In genomic region chr3:104642827-104643226, GRCh38 we compare ENCODE assay signal across 18 cellular contexts.
"Had no signal": no experiment of that assay in that cellular context is flagged by ENCODE, and none has a peak within 500 bp of the region (broad histone marks: within the 10 kb centered on the region; RNA-seq: fewer than 3 reads in every experiment).

No MANE protein-coding gene starts in this region.

- H3K4me3 ChIP-seq: cardiac muscle cell, dorsolateral prefrontal cortex, hepatocyte, lung, right atrium auricular region, tibial nerve, uterus had no signal

- DNase-seq: activated B cell treated with CpG ODN at 0.5 μM for 24 hours; activated CD4-positive, alpha-beta memory T cell treated with anti-CD3 and anti-CD28 coated beads for 36 hours; activated CD4-positive, alpha-beta T cell treated with anti-CD3 and anti-CD28 coated beads for 4 hours; activated gamma-delta T cell treated with Interleukin-2 at 50 U/mL for 16 hours; activated T-cell treated with anti-CD3 and anti-CD28 coated beads for 4 hours; dorsolateral prefrontal cortex; foreskin fibroblast; left colon; occipital lobe; stimulated activated naive CD8-positive, alpha-beta T cell treated with anti-CD3 and anti-CD28 coated beads, Interleukin-15, Interleukin-2, amounts not matched to agents 100 U/mL and 50 U/mL, for 24 hours; T-helper 9 cell; uterus had no signal

- H3K27ac ChIP-seq: cardiac muscle cell, dorsolateral prefrontal cortex, hepatocyte, right atrium auricular region, tibial nerve, uterus had no signal

- H3K36me3 ChIP-seq: cardiac muscle cell, right atrium auricular region, tibial nerve, uterus had no signal

- ATAC-seq: activated naive CD4-positive, alpha-beta T cell treated with anti-CD3 and anti-CD28 coated beads, Interleukin-2, amount 50 U/mL, for 72 hours; left colon; stimulated activated naive CD8-positive, alpha-beta T cell treated with anti-CD3 and anti-CD28 coated beads, Interleukin-15, Interleukin-2, amounts not matched to agents 100 U/mL and 50 U/mL, for 24 hours had no signal

- H3K4me1 ChIP-seq: right atrium auricular region, tibial nerve, uterus had no signal

- H3K27me3 ChIP-seq: cardiac muscle cell, dorsolateral prefrontal cortex, hepatocyte, right atrium auricular region, tibial nerve, uterus had no signal
